In the genomic region with DNA sequence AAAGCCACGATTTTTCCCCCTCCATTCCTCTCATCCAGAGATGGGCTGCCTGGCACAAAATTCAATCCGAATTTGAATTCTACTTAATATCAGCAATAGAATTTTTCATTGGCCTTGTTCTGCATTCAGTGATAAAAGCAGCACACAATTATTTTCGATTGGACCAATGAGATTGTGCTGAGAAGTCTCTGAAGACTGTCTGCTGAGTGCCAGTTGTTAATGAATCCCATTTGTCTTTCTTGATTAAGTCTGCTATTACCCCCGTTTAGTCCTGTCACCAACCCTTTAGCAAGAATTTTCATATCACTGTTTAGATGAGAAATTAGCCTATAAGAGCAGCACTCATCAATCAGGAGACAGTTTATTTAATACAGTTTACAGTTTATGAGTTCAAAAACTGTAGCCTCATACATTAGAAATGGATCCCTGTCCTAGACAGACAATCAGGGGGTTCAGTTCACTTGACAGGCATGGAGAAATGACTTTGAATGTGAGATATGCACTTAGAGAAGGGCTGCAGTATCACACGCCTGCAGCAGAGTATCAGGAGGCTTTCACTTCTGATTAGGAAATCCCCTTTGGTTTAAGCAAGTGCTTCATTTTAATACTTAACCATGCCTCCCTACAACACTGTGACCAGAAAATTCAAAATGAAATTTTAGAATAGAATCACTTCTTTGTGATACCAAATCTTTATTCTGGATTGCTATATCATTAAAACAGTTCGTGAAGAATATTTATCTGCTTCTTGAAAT, we compare ENCODE assay signal across 1 cellular context.
TF ChIP-seq lines count a peak whose summit lies in the region.

No MANE protein-coding gene starts in this region.

TF ChIP-seq in GM12878, 131 proteins besides CTCF, POLR2A, EP300 and RAD21 (continued from another document):
- TF ChIP-seq, protein P1, sequence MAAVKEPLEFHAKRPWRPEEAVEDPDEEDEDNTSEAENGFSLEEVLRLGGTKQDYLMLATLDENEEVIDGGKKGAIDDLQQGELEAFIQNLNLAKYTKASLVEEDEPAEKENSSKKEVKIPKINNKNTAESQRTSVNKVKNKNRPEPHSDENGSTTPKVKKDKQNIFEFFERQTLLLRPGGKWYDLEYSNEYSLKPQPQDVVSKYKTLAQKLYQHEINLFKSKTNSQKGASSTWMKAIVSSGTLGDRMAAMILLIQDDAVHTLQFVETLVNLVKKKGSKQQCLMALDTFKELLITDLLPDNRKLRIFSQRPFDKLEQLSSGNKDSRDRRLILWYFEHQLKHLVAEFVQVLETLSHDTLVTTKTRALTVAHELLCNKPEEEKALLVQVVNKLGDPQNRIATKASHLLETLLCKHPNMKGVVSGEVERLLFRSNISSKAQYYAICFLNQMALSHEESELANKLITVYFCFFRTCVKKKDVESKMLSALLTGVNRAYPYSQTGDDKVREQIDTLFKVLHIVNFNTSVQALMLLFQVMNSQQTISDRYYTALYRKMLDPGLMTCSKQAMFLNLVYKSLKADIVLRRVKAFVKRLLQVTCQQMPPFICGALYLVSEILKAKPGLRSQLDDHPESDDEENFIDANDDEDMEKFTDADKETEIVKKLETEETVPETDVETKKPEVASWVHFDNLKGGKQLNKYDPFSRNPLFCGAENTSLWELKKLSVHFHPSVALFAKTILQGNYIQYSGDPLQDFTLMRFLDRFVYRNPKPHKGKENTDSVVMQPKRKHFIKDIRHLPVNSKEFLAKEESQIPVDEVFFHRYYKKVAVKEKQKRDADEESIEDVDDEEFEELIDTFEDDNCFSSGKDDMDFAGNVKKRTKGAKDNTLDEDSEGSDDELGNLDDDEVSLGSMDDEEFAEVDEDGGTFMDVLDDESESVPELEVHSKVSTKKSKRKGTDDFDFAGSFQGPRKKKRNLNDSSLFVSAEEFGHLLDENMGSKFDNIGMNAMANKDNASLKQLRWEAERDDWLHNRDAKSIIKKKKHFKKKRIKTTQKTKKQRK (IDR thresholded peaks at IDR 0.05; ENCODE audit: low read depth, low read length) = no peak
- no peak for TF ChIP-seq FOXK2 (IDR thresholded peaks at IDR 0.05)
- no peak for TF ChIP-seq SREBF1 (IDR thresholded peaks at IDR 0.05; ENCODE audit: low read length)
- TF ChIP-seq HDGF (IDR thresholded peaks at IDR 0.05) = no peak
- TF ChIP-seq, protein P2, sequence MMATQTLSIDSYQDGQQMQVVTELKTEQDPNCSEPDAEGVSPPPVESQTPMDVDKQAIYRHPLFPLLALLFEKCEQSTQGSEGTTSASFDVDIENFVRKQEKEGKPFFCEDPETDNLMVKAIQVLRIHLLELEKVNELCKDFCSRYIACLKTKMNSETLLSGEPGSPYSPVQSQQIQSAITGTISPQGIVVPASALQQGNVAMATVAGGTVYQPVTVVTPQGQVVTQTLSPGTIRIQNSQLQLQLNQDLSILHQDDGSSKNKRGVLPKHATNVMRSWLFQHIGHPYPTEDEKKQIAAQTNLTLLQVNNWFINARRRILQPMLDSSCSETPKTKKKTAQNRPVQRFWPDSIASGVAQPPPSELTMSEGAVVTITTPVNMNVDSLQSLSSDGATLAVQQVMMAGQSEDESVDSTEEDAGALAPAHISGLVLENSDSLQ (IDR thresholded peaks at IDR 0.05) = 0 out of 2 replicates have a peak, but pooled peaks have one; percentile 31
- TF ChIP-seq NR2F1 (conservative IDR thresholded peaks at IDR 0.05) = no peak
- TF ChIP-seq CREM (IDR thresholded peaks at IDR 0.05; ENCODE audit: low read depth) = no peak
- TF ChIP-seq, protein P3, sequence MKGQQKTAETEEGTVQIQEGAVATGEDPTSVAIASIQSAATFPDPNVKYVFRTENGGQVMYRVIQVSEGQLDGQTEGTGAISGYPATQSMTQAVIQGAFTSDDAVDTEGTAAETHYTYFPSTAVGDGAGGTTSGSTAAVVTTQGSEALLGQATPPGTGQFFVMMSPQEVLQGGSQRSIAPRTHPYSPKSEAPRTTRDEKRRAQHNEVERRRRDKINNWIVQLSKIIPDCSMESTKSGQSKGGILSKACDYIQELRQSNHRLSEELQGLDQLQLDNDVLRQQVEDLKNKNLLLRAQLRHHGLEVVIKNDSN (IDR thresholded peaks at IDR 0.05; ENCODE audit: borderline replicate concordance, extremely low read length, insufficient read depth, low read depth, low read length) = no peak
- TF ChIP-seq SPI1 (IDR thresholded peaks at IDR 0.05; ENCODE audit: borderline replicate concordance, insufficient read depth, low read depth, low read length) = peak; percentile 54; the same call in 1 of the 2 replicates
- TF ChIP-seq, protein P4, sequence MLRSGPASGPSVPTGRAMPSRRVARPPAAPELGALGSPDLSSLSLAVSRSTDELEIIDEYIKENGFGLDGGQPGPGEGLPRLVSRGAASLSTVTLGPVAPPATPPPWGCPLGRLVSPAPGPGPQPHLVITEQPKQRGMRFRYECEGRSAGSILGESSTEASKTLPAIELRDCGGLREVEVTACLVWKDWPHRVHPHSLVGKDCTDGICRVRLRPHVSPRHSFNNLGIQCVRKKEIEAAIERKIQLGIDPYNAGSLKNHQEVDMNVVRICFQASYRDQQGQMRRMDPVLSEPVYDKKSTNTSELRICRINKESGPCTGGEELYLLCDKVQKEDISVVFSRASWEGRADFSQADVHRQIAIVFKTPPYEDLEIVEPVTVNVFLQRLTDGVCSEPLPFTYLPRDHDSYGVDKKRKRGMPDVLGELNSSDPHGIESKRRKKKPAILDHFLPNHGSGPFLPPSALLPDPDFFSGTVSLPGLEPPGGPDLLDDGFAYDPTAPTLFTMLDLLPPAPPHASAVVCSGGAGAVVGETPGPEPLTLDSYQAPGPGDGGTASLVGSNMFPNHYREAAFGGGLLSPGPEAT (IDR thresholded peaks at IDR 0.05; ENCODE audit: low read depth) = peak; percentile 54
- TF ChIP-seq PML (IDR thresholded peaks at IDR 0.05; ENCODE audit: low read length) = no peak
- TF ChIP-seq, protein P5, sequence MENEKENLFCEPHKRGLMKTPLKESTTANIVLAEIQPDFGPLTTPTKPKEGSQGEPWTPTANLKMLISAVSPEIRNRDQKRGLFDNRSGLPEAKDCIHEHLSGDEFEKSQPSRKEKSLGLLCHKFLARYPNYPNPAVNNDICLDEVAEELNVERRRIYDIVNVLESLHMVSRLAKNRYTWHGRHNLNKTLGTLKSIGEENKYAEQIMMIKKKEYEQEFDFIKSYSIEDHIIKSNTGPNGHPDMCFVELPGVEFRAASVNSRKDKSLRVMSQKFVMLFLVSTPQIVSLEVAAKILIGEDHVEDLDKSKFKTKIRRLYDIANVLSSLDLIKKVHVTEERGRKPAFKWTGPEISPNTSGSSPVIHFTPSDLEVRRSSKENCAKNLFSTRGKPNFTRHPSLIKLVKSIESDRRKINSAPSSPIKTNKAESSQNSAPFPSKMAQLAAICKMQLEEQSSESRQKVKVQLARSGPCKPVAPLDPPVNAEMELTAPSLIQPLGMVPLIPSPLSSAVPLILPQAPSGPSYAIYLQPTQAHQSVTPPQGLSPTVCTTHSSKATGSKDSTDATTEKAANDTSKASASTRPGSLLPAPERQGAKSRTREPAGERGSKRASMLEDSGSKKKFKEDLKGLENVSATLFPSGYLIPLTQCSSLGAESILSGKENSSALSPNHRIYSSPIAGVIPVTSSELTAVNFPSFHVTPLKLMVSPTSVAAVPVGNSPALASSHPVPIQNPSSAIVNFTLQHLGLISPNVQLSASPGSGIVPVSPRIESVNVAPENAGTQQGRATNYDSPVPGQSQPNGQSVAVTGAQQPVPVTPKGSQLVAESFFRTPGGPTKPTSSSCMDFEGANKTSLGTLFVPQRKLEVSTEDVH (IDR thresholded peaks at IDR 0.05; ENCODE audit: low read depth, partially characterized antibody) = no peak
- no peak; the same call in 1 of the 2 replicates for TF ChIP-seq MTA2 (IDR thresholded peaks at IDR 0.05; ENCODE audit: low read depth)
- TF ChIP-seq, protein P6, sequence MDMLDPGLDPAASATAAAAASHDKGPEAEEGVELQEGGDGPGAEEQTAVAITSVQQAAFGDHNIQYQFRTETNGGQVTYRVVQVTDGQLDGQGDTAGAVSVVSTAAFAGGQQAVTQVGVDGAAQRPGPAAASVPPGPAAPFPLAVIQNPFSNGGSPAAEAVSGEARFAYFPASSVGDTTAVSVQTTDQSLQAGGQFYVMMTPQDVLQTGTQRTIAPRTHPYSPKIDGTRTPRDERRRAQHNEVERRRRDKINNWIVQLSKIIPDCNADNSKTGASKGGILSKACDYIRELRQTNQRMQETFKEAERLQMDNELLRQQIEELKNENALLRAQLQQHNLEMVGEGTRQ (IDR thresholded peaks at IDR 0.05; ENCODE audit: borderline replicate concordance, low read depth, low read length) = no peak
- TF ChIP-seq NR2C2 (IDR thresholded peaks at IDR 0.05; ENCODE audit: borderline replicate concordance, control insufficient read depth, insufficient read length, low read depth) = no peak
- TF ChIP-seq, protein P7, sequence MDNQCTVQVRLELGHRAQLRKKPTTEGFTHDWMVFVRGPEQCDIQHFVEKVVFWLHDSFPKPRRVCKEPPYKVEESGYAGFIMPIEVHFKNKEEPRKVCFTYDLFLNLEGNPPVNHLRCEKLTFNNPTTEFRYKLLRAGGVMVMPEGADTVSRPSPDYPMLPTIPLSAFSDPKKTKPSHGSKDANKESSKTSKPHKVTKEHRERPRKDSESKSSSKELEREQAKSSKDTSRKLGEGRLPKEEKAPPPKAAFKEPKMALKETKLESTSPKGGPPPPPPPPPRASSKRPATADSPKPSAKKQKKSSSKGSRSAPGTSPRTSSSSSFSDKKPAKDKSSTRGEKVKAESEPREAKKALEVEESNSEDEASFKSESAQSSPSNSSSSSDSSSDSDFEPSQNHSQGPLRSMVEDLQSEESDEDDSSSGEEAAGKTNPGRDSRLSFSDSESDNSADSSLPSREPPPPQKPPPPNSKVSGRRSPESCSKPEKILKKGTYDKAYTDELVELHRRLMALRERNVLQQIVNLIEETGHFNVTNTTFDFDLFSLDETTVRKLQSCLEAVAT (IDR thresholded peaks at IDR 0.05) = no peak
- no peak for TF ChIP-seq YY1 (IDR thresholded peaks at IDR 0.05; ENCODE audit: low read depth, low read length)
- no peak for TF ChIP-seq GABPA (IDR thresholded peaks at IDR 0.05; ENCODE audit: low read depth)
- TF ChIP-seq ZZZ3 (IDR thresholded peaks at IDR 0.05; ENCODE audit: control insufficient read depth, insufficient read length, low read depth) = no peak
- TF ChIP-seq MYC (IDR thresholded peaks at IDR 0.05; ENCODE audit: insufficient read depth, insufficient read length, insufficient replicate concordance, low read length, severe bottlenecking) = no peak
- no peak for TF ChIP-seq JUND (IDR thresholded peaks at IDR 0.05; ENCODE audit: low read depth, low read length)
- no peak for TF ChIP-seq POLR2AphosphoS5 (IDR thresholded peaks at IDR 0.05; ENCODE audit: low read length)
- no peak for TF ChIP-seq NRF1 (conservative IDR thresholded peaks at IDR 0.05; ENCODE audit: low read depth, low read length)
- TF ChIP-seq EED (IDR thresholded peaks at IDR 0.05; ENCODE audit: low read depth) = no peak
- TF ChIP-seq, protein P8, sequence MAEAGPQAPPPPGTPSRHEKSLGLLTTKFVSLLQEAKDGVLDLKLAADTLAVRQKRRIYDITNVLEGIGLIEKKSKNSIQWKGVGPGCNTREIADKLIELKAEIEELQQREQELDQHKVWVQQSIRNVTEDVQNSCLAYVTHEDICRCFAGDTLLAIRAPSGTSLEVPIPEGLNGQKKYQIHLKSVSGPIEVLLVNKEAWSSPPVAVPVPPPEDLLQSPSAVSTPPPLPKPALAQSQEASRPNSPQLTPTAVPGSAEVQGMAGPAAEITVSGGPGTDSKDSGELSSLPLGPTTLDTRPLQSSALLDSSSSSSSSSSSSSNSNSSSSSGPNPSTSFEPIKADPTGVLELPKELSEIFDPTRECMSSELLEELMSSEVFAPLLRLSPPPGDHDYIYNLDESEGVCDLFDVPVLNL (IDR thresholded peaks at IDR 0.05; ENCODE audit: low read depth, low read length) = no peak
- TF ChIP-seq SP1 (IDR thresholded peaks at IDR 0.05; ENCODE audit: low read depth, low read length) = no peak
